14 cellular contexts compared by ENCODE assay signal in genomic region chr2:175418224-175418843, GRCh38.
"Had no signal": no experiment of that assay in that cellular context is flagged by ENCODE, and none has a peak within 500 bp of the region (broad histone marks: within the 10 kb centered on the region; RNA-seq: fewer than 3 reads in every experiment).

No MANE protein-coding gene starts in this region.

- H3K4me1 ChIP-seq: breast epithelium, right atrium auricular region, tibial nerve had no signal

- DNase-seq: activated CD4-positive, alpha-beta T cell treated with anti-CD3 and anti-CD28 coated beads for 4 hours; activated CD8-positive, alpha-beta memory T cell treated with anti-CD3 and anti-CD28 coated beads, Interleukin-2, amount 50 U/mL, for 48 hours; activated CD8-positive, alpha-beta T cell treated with anti-CD3 and anti-CD28 coated beads, Interleukin-2, amount 10 ng/mL, durations not matched to agents 7 days and 5 days; activated naive CD8-positive, alpha-beta T cell treated with anti-CD3 and anti-CD28 coated beads, Interleukin-2, amount 10 ng/mL, durations not matched to agents 7 days and 5 days; anterior cingulate cortex; dorsolateral prefrontal cortex; left lung; natural killer cell had no signal

- H3K4me3 ChIP-seq: breast epithelium, dorsolateral prefrontal cortex, left lung, right atrium auricular region, smooth muscle cell, tibial nerve had no signal

- H3K9me3 ChIP-seq: breast epithelium, left lung, right atrium auricular region, tibial nerve had no signal

- ATAC-seq: activated CD8-positive, alpha-beta T cell treated with anti-CD3 and anti-CD28 coated beads, Interleukin-2, amount 10 ng/mL, durations not matched to agents 7 days and 5 days; esophagus mucosa; left lung; natural killer cell; stimulated activated effector memory CD8-positive, alpha-beta T cell treated with anti-CD3 and anti-CD28 coated beads, Interleukin-12 subunit alpha, Interleukin-12 subunit beta, amount 100 ng/mL, for 72 hours had no signal

- H3K27me3 ChIP-seq: breast epithelium, left lung, right atrium auricular region, tibial nerve had no signal

- H3K4me1 Mint-ChIP-seq: activated naive CD8-positive, alpha-beta T cell treated with anti-CD3 and anti-CD28 coated beads, Interleukin-2, amount 10 ng/mL, durations not matched to agents 7 days and 5 days; natural killer cell; stimulated activated effector memory CD8-positive, alpha-beta T cell treated with anti-CD3 and anti-CD28 coated beads, Interleukin-12 subunit alpha, Interleukin-12 subunit beta, amount 100 ng/mL, for 72 hours had no signal

- H3K36me3 Mint-ChIP-seq: activated naive CD8-positive, alpha-beta T cell treated with anti-CD3 and anti-CD28 coated beads, Interleukin-2, amount 10 ng/mL, durations not matched to agents 7 days and 5 days; natural killer cell; stimulated activated effector memory CD8-positive, alpha-beta T cell treated with anti-CD3 and anti-CD28 coated beads, Interleukin-12 subunit alpha, Interleukin-12 subunit beta, amount 100 ng/mL, for 72 hours had no signal

- H3K4me3 Mint-ChIP-seq: activated CD8-positive, alpha-beta T cell treated with anti-CD3 and anti-CD28 coated beads, Interleukin-2, amount 10 ng/mL, durations not matched to agents 7 days and 5 days; activated naive CD8-positive, alpha-beta T cell treated with anti-CD3 and anti-CD28 coated beads, Interleukin-2, amount 10 ng/mL, durations not matched to agents 7 days and 5 days; natural killer cell; stimulated activated effector memory CD8-positive, alpha-beta T cell treated with anti-CD3 and anti-CD28 coated beads, Interleukin-12 subunit alpha, Interleukin-12 subunit beta, amount 100 ng/mL, for 72 hours had no signal

- H3K27ac Mint-ChIP-seq: activated CD8-positive, alpha-beta T cell treated with anti-CD3 and anti-CD28 coated beads, Interleukin-2, amount 10 ng/mL, durations not matched to agents 7 days and 5 days; activated naive CD8-positive, alpha-beta T cell treated with anti-CD3 and anti-CD28 coated beads, Interleukin-2, amount 10 ng/mL, durations not matched to agents 7 days and 5 days; natural killer cell; stimulated activated effector memory CD8-positive, alpha-beta T cell treated with anti-CD3 and anti-CD28 coated beads, Interleukin-12 subunit alpha, Interleukin-12 subunit beta, amount 100 ng/mL, for 72 hours had no signal

- H3K36me3 ChIP-seq: breast epithelium, left lung, right atrium auricular region, tibial nerve had no signal
